In genomic region chr2:24652265-24653232, GRCh38 we compare ENCODE assay signal across 1 cellular context.
TF ChIP-seq lines count a peak whose summit lies in the region.

No MANE protein-coding gene starts in this region.

TF ChIP-seq in WTC11, 78 proteins besides CTCF, POLR2A, EP300 and RAD21 (continued from another document):
- TF ChIP-seq, protein P1, sequence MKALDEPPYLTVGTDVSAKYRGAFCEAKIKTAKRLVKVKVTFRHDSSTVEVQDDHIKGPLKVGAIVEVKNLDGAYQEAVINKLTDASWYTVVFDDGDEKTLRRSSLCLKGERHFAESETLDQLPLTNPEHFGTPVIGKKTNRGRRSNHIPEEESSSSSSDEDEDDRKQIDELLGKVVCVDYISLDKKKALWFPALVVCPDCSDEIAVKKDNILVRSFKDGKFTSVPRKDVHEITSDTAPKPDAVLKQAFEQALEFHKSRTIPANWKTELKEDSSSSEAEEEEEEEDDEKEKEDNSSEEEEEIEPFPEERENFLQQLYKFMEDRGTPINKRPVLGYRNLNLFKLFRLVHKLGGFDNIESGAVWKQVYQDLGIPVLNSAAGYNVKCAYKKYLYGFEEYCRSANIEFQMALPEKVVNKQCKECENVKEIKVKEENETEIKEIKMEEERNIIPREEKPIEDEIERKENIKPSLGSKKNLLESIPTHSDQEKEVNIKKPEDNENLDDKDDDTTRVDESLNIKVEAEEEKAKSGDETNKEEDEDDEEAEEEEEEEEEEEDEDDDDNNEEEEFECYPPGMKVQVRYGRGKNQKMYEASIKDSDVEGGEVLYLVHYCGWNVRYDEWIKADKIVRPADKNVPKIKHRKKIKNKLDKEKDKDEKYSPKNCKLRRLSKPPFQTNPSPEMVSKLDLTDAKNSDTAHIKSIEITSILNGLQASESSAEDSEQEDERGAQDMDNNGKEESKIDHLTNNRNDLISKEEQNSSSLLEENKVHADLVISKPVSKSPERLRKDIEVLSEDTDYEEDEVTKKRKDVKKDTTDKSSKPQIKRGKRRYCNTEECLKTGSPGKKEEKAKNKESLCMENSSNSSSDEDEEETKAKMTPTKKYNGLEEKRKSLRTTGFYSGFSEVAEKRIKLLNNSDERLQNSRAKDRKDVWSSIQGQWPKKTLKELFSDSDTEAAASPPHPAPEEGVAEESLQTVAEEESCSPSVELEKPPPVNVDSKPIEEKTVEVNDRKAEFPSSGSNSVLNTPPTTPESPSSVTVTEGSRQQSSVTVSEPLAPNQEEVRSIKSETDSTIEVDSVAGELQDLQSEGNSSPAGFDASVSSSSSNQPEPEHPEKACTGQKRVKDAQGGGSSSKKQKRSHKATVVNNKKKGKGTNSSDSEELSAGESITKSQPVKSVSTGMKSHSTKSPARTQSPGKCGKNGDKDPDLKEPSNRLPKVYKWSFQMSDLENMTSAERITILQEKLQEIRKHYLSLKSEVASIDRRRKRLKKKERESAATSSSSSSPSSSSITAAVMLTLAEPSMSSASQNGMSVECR (CRISPR knock-in tag; IDR thresholded peaks at IDR 0.05; ENCODE audit: borderline replicate concordance): no peak
- TF ChIP-seq, protein P2, sequence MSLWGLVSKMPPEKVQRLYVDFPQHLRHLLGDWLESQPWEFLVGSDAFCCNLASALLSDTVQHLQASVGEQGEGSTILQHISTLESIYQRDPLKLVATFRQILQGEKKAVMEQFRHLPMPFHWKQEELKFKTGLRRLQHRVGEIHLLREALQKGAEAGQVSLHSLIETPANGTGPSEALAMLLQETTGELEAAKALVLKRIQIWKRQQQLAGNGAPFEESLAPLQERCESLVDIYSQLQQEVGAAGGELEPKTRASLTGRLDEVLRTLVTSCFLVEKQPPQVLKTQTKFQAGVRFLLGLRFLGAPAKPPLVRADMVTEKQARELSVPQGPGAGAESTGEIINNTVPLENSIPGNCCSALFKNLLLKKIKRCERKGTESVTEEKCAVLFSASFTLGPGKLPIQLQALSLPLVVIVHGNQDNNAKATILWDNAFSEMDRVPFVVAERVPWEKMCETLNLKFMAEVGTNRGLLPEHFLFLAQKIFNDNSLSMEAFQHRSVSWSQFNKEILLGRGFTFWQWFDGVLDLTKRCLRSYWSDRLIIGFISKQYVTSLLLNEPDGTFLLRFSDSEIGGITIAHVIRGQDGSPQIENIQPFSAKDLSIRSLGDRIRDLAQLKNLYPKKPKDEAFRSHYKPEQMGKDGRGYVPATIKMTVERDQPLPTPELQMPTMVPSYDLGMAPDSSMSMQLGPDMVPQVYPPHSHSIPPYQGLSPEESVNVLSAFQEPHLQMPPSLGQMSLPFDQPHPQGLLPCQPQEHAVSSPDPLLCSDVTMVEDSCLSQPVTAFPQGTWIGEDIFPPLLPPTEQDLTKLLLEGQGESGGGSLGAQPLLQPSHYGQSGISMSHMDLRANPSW (CRISPR knock-in tag; conservative IDR thresholded peaks at IDR 0.05; ENCODE audit: low read depth): no peak
- TF ChIP-seq TEAD4 (CRISPR knock-in tag; IDR thresholded peaks at IDR 0.05) (no peak), ATF2 (CRISPR knock-in tag; IDR thresholded peaks at IDR 0.05; ENCODE audit: borderline replicate concordance, low read depth) (no peak), EMX1 (CRISPR knock-in tag; IDR thresholded peaks at IDR 0.05) (no peak), NFE2L1 (CRISPR knock-in tag; IDR thresholded peaks at IDR 0.05) (no peak), GRHL2 (CRISPR knock-in tag; IDR thresholded peaks at IDR 0.05; ENCODE audit: insufficient replicate concordance, severe bottlenecking) (no peak), ZNF232 (CRISPR knock-in tag; IDR thresholded peaks at IDR 0.05) (no peak), ZNF532 (CRISPR knock-in tag; IDR thresholded peaks at IDR 0.05; ENCODE audit: borderline replicate concordance) (no peak), ETV6 (CRISPR knock-in tag; IDR thresholded peaks at IDR 0.05) (no peak)
